Comparison of ENCODE assay signal across 10 cellular contexts in genomic region chr9:113890693-113891092, GRCh38.
"Had no signal": no experiment of that assay in that cellular context is flagged by ENCODE, and none has a peak within 500 bp of the region (broad histone marks: within the 10 kb centered on the region; RNA-seq: fewer than 3 reads in every experiment).

No MANE protein-coding gene starts in this region.

- FAIRE-seq: H1, H54 had no signal

- DNase-seq: GM23248, GOT3, H7, H9, HCEC 1CT, HFFc6 had no signal

- H3K36me3 ChIP-seq: HAP-1 had no signal

- H3K4me3 ChIP-seq: GM23248, GM23338, HAP-1 had no signal

- H3K9me3 ChIP-seq: HAP-1 had no signal

- H3K27ac ChIP-seq: GM23248 had no signal
